11 cellular contexts compared by ENCODE assay signal in genomic region chr20:25676164-25676809, GRCh38. TPM values are rescaled to one million over a fixed set of nuclear protein-coding genes. Genes with fewer than 3 reads are reported as not detected.
DNase-seq lines count a peak whose midpoint lies in the region; ATAC-seq and TF ChIP-seq lines count a peak whose summit lies in the region.
"Had no signal": no experiment of that assay in that cellular context is flagged by ENCODE, and none has a peak within 500 bp of the region (broad histone marks: within the 10 kb centered on the region; RNA-seq: fewer than 3 reads in every experiment).

No MANE protein-coding gene starts in this region.

- H3K4me3 ChIP-seq in smooth muscle cell: no peak overlapping the region

- H4K20me1 ChIP-seq in smooth muscle cell (ENCODE audit: low read depth): peaks cover 4% of the 10 kb centered on the region

- peak overlapping the region; percentile 69 for H3K27ac ChIP-seq in smooth muscle cell (ENCODE audit: low read depth)

- no peak overlapping the region for H2AFZ ChIP-seq in smooth muscle cell (ENCODE audit: low read depth)

- no peaks in the 10 kb centered on the region for H3K4me1 ChIP-seq in smooth muscle cell (ENCODE audit: low read depth)

- 69% methylated on average over 10 of the region's 10 CpGs for WGBS in smooth muscle cell (ENCODE audit: low lambda C conversion rate)

- TF ChIP-seq CTCF in smooth muscle cell (IDR thresholded peaks at IDR 0.05; ENCODE audit: borderline replicate concordance, insufficient read depth, poor library complexity, severe bottlenecking): no peak

- H3K4me2 ChIP-seq in smooth muscle cell: peak overlapping the region; percentile 2

- H3K27me3 ChIP-seq in smooth muscle cell (ENCODE audit: low read depth): no peaks in the 10 kb centered on the region

- no peak overlapping the region for H3K9ac ChIP-seq in smooth muscle cell (ENCODE audit: low read depth)

- peaks cover 5% of the 10 kb centered on the region for H3K79me2 ChIP-seq in smooth muscle cell (ENCODE audit: low read depth)

- H3F3A ChIP-seq in smooth muscle cell (ENCODE audit: low read depth): peaks cover 9% of the 10 kb centered on the region

- peak; percentile 65 for ATAC-seq in GM19463 (IDR thresholded peaks at IDR 0.05; ENCODE audit: unreplicated experiment)
- peak; percentile 79 for ATAC-seq in HG03565 (IDR thresholded peaks at IDR 0.05; ENCODE audit: unreplicated experiment)
- ATAC-seq: natural killer cell had no signal

- H3K36me3 ChIP-seq in smooth muscle cell (ENCODE audit: low read depth): peaks cover 10% of the 10 kb centered on the region

- H3K9me3 ChIP-seq in smooth muscle cell (replicated peaks; ENCODE audit: low read depth): no peaks in the 10 kb centered on the region

- DNase-seq in dedifferentiated amniotic fluid mesenchymal stem cell (ENCODE audit: extremely low spot score): peak; percentile 48
- no peak for DNase-seq in smooth muscle cell (lab: John Stamatoyannopoulos, UW; ENCODE audit: unreplicated experiment)
- no peak for DNase-seq in stimulated activated CD4-positive, alpha-beta T cell treated with anti-CD3 and anti-CD28 coated beads, Interleukin-4, amount 100 ng/mL, for 4 hours
- DNase-seq in HuH-7.5 (ENCODE audit: low spot score): no peak
- no peak for DNase-seq in NAMALWA (ENCODE audit: low spot score)
- DNase-seq: activated CD4-positive, alpha-beta memory T cell treated with anti-CD3 and anti-CD28 coated beads for 36 hours; natural killer cell; NCI-H2107; stimulated activated CD4-positive, alpha-beta T cell treated with anti-CD3 and anti-CD28 coated beads, Interleukin-1b, Interleukin-23, amount 100 ng/mL, for 48 hours had no signal

RNA-seq across cellular contexts. Expression of gene ZNF337, which starts 20.4 kb away (rescaled TPM):
- total RNA-seq in smooth muscle cell: 12.5 and 13.3 TPM in 2 replicates
- polyA plus RNA-seq in smooth muscle cell: 5.1 and 8.5 TPM in 2 replicates

RNA-seq across cellular contexts. Expression of gene NANP, which starts 52.5 kb away (rescaled TPM):
- 4.6 and 6.5 TPM in 2 replicates for total RNA-seq in smooth muscle cell
- polyA plus RNA-seq in smooth muscle cell: 3.4 and 3.6 TPM in 2 replicates
